In the genomic region with DNA sequence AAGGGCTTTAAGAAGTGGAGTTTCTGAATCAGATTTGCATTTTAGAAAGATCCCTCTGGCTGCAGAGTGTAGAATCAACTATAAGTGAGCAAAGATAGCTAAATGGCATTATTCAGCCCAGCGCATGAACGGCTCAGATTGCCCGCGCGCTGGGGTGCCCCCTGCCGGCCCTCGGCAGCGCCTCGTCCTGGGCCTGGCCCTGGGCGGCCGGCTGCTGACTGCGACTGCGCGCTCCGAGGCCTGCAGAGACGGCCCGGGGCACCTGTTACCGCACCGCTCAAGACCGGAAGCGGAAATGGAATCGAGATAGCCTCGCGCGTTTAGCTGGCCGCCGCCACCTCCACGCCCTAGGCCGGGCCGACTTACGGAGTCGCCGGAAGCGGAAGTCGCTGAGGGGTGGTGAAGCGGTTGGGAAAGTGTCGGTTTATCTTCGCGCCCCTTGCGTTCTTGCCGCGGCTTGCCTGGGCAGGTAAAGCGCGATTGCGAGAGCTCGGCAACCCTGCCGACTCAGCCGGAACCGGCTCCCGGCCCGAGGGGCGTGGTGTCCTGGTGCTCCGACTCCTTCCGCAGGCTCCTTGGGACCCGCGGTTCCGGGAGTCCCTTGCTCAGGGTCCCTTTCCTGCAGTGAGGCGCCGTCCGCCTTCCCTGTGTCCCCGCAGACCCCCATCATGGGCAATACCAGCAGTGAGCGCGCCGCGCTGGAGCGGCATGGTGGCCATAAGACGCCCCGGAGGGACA, we compare ENCODE assay signal across 8 cellular contexts. TPM values are rescaled to one million over a fixed set of nuclear protein-coding genes. Genes with fewer than 3 reads are reported as not detected.
DNase-seq lines count a peak whose midpoint lies in the region; ATAC-seq and TF ChIP-seq lines count a peak whose summit lies in the region.

A gene with protein sequence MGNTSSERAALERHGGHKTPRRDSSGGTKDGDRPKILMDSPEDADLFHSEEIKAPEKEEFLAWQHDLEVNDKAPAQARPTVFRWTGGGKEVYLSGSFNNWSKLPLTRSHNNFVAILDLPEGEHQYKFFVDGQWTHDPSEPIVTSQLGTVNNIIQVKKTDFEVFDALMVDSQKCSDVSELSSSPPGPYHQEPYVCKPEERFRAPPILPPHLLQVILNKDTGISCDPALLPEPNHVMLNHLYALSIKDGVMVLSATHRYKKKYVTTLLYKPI (plus strand): TSS at position 557 of the 738 bp plus-strand sequence. CDS start 112 bp downstream, at position 669.

- H3K4me3 Mint-ChIP-seq in activated T-helper 2 cell treated with anti-CD3 and anti-CD28 coated beads, Interferon-gamma antibody, Interleukin-2, Interleukin-4, amounts not matched to agents 10 μg/mL and 5 μg/mL and 100 μg/mL, durations not matched to agents 14 hours and 24 hours and 36 hours (ENCODE audit: low read depth), result peak within 1 kb of the TSS; percentile 90
- H3K4me3 Mint-ChIP-seq in natural killer cell treated with Interleukin-12 subunit alpha and Interleukin-12 subunit beta and Interleukin-15 and Interleukin-18, amount 100 ng/mL, for 72 hours, result peak within 1 kb of the TSS; percentile 91

- H3K27ac ChIP-seq in RWPE1, result peak within 1 kb of the TSS; percentile 97

- no peaks in the 10 kb centered on the region for H3K27me3 Mint-ChIP-seq in activated T-helper 2 cell treated with anti-CD3 and anti-CD28 coated beads, Interferon-gamma antibody, Interleukin-2, Interleukin-4, amounts not matched to agents 10 μg/mL and 5 μg/mL and 100 μg/mL, durations not matched to agents 14 hours and 24 hours and 36 hours (ENCODE audit: low read depth)
- H3K27me3 Mint-ChIP-seq in natural killer cell treated with Interleukin-12 subunit alpha and Interleukin-12 subunit beta and Interleukin-15 and Interleukin-18, amount 100 ng/mL, for 72 hours, result no peaks in the 10 kb centered on the region

- peak; percentile 97 to 98 for ATAC-seq in natural killer cell treated with Interleukin-12 subunit alpha and Interleukin-12 subunit beta and Interleukin-15 and Interleukin-18, amount 100 ng/mL, for 72 hours
- ATAC-seq in stimulated activated naive CD8-positive, alpha-beta T cell treated with anti-CD3 and anti-CD28 coated beads, Interleukin-15, Interleukin-2, amounts not matched to agents 100 U/mL and 50 U/mL, for 24 hours, result peak; percentile 98

- peaks cover 49% of the 10 kb centered on the region for H3K4me1 Mint-ChIP-seq in activated T-helper 2 cell treated with anti-CD3 and anti-CD28 coated beads, Interferon-gamma antibody, Interleukin-2, Interleukin-4, amounts not matched to agents 10 μg/mL and 5 μg/mL and 100 μg/mL, durations not matched to agents 14 hours and 24 hours and 36 hours (ENCODE audit: low read depth)
- peaks cover 30 to 48% of the 10 kb centered on the region in 2 donors for H3K4me1 Mint-ChIP-seq in natural killer cell treated with Interleukin-12 subunit alpha and Interleukin-12 subunit beta and Interleukin-15 and Interleukin-18, amount 100 ng/mL, for 72 hours (ENCODE audit: low read depth in 2 of 2)

- POLR2A ChIA-PET in RWPE1 (lab: Yijun Ruan, JAX; ENCODE audit: low non-redundant PET), result no interaction called here

- no peaks in the 10 kb centered on the region for H3K9me3 ChIP-seq in ES-I3 (ENCODE audit: control insufficient read depth, insufficient read depth, low read length)

- peak within 1 kb of the TSS; percentile 84 for H3K27ac Mint-ChIP-seq in activated T-helper 2 cell treated with anti-CD3 and anti-CD28 coated beads, Interferon-gamma antibody, Interleukin-2, Interleukin-4, amounts not matched to agents 10 μg/mL and 5 μg/mL and 100 μg/mL, durations not matched to agents 14 hours and 24 hours and 36 hours
- H3K27ac Mint-ChIP-seq in natural killer cell treated with Interleukin-12 subunit alpha and Interleukin-12 subunit beta and Interleukin-15 and Interleukin-18, amount 100 ng/mL, for 72 hours, result peak within 1 kb of the TSS; percentile 78

- peak within 1 kb of the TSS; percentile 95 for H3K9ac ChIP-seq in ES-I3 (ENCODE audit: low read depth, low read length)

- peak; percentile 89 for TF ChIP-seq CTCF in LNCaP clone FGC (IDR thresholded peaks at IDR 0.05; ENCODE audit: control insufficient read depth, extremely low read depth, insufficient read depth)
- TF ChIP-seq CTCF in RWPE1 (conservative IDR thresholded peaks at IDR 0.05; ENCODE audit: low read depth), result peak; percentile 98

- H3K4me3 ChIP-seq in LNCaP clone FGC (ENCODE audit: low read depth, low read length), result peak within 1 kb of the TSS; percentile 90

- DNase-seq in H4 (ENCODE audit: low spot score) (peak; percentile 97), LNCaP clone FGC (ENCODE audit: low read depth) (peak; percentile 94), RWPE1 (ENCODE audit: low spot score) (peak; percentile 95), fibroblast of peridontal ligament (ENCODE audit: extremely low read depth) (peak; percentile 95)
- DNase-seq in activated T-helper 2 cell treated with anti-CD3 and anti-CD28 coated beads, Interferon-gamma antibody, Interleukin-2, Interleukin-4, amounts not matched to agents 10 μg/mL and 5 μg/mL and 100 μg/mL, durations not matched to agents 14 hours and 24 hours and 36 hours (ENCODE audit: low spot score), result peak; percentile 96
- peak; percentile 98 for DNase-seq in natural killer cell treated with Interleukin-12 subunit alpha and Interleukin-12 subunit beta and Interleukin-15 and Interleukin-18, amount 100 ng/mL, for 72 hours (ENCODE audit: low spot score)
- DNase-seq in stimulated activated naive CD8-positive, alpha-beta T cell treated with anti-CD3 and anti-CD28 coated beads, Interleukin-15, Interleukin-2, amounts not matched to agents 100 U/mL and 50 U/mL, for 24 hours, result peak; percentile 96

- peaks cover 10% of the 10 kb centered on the region for H3K36me3 ChIP-seq in ES-I3 (ENCODE audit: insufficient read depth, low read length)

- intact Hi-C loops in activated T-helper 2 cell treated with anti-CD3 and anti-CD28 coated beads, Interferon-gamma antibody, Interleukin-2, Interleukin-4, amounts not matched to agents 10 μg/mL and 5 μg/mL and 100 μg/mL, durations not matched to agents 14 hours and 24 hours and 36 hours (cut with micrococcal nuclease), result loop anchor here (1.0 to 10.0 kb wide), 4 partner anchors 89 to 1293 kb away; a partner anchor contains a TSS

- no peaks in the 10 kb centered on the region; the same call in 1 of the 2 replicates for H3K4me1 ChIP-seq in ES-I3 (ENCODE audit: insufficient read depth, low read length)

- peaks cover 34% of the 10 kb centered on the region for H3K36me3 Mint-ChIP-seq in activated T-helper 2 cell treated with anti-CD3 and anti-CD28 coated beads, Interferon-gamma antibody, Interleukin-2, Interleukin-4, amounts not matched to agents 10 μg/mL and 5 μg/mL and 100 μg/mL, durations not matched to agents 14 hours and 24 hours and 36 hours (ENCODE audit: low read depth)
- H3K36me3 Mint-ChIP-seq in natural killer cell treated with Interleukin-12 subunit alpha and Interleukin-12 subunit beta and Interleukin-15 and Interleukin-18, amount 100 ng/mL, for 72 hours, result peaks cover 17% of the 10 kb centered on the region

- CTCF ChIA-PET in RWPE1 (lab: Yijun Ruan, JAX), result interaction anchor here (0.5 to 1.4 kb wide), 9 partner anchors 9 to 1299 kb away, joined by 3 to 5 read pairs (median 3); no protein-coding TSS in a partner anchor

- no peaks in the 10 kb centered on the region for H3K9me3 Mint-ChIP-seq in activated T-helper 2 cell treated with anti-CD3 and anti-CD28 coated beads, Interferon-gamma antibody, Interleukin-2, Interleukin-4, amounts not matched to agents 10 μg/mL and 5 μg/mL and 100 μg/mL, durations not matched to agents 14 hours and 24 hours and 36 hours
- no peaks in the 10 kb centered on the region for H3K9me3 Mint-ChIP-seq in natural killer cell treated with Interleukin-12 subunit alpha and Interleukin-12 subunit beta and Interleukin-15 and Interleukin-18, amount 100 ng/mL, for 72 hours

RNA-seq across cellular contexts. Expression of the gene that starts here (rescaled TPM):
- total RNA-seq in H4 (2014; rRNA removed; shearing (Covaris generic)), result 15.0 and 19.2 TPM in 2 replicates
- 26.8 and 28.2 TPM in 2 replicates for total RNA-seq in activated T-helper 2 cell treated with anti-CD3 and anti-CD28 coated beads, Interferon-gamma antibody, Interleukin-2, Interleukin-4, amounts not matched to agents 10 μg/mL and 5 μg/mL and 100 μg/mL, durations not matched to agents 14 hours and 24 hours and 36 hours
- total RNA-seq in natural killer cell treated with Interleukin-12 subunit alpha and Interleukin-12 subunit beta and Interleukin-15 and Interleukin-18, amount 100 ng/mL, for 72 hours, result 10 to 100 TPM; 27.4 to 31.4 TPM

Comparison
In these comparisons a context has a peak if more than half of its experiments do, and no peak if none do; other contexts are left out.
1. Peak in every context shown above with its lines: DNase-seq, ATAC-seq, H3K4me3 ChIP-seq and H3K27ac ChIP-seq.